Comparison of ENCODE assay signal across 8 cellular contexts in the genomic region with DNA sequence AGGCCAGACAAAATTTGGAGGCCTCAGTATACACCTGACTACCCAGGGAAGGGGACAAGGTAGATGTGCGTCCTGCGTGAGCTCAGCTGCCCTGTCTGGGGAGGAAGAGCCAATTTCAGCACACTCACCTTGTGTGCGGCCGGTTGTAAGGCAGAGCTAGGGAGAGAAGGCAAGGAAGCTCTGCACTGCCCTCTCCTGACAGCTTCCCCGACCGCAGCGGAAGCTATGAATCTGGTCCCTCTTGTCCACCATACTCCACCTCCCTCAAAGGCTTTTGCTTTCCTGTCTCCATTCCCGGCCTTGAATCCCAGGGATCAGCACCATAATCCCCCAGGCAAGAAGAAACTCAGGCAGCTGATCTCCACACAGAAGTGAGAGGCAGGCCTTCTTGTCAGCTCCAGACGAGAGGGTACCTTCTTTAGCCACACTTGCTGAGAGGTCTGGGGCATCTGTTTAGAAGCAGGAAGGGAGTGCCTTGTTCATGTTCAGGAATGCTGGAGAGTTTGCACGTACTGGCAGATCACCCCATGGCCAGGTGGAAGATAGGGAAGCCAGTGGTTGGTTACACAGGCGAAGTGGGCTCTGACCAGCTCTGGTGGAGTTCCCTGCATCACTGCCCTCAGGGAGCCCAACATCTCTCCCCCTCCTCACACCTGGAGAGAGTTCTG.
DNase-seq lines count a peak whose midpoint lies in the region; ATAC-seq and TF ChIP-seq lines count a peak whose summit lies in the region.

No MANE protein-coding gene starts in this region.

- no peak overlapping the region for H3K4me3 ChIP-seq in PC-3 (ENCODE audit: low read length)

- H3K27ac ChIP-seq in PC-3 (ENCODE audit: low read length): no peak overlapping the region

- peaks cover 9% of the 10 kb centered on the region for H3K4me1 Mint-ChIP-seq in endothelial cell (ENCODE audit: unreplicated experiment)

- no peaks in the 10 kb centered on the region for H3K27me3 Mint-ChIP-seq in endothelial cell (ENCODE audit: unreplicated experiment)

- BruUV-seq in PC-3 (replicated peaks; lab: Mats Ljungman, UMichigan): no TSS peak

- 0 out of 2 replicates have a peak overlapping the region, but pooled peaks have one; percentile 5 for H3K4me2 ChIP-seq in PC-3 (ENCODE audit: low read length)

- no peak overlapping the region for H3K27ac Mint-ChIP-seq in endothelial cell (ENCODE audit: unreplicated experiment)

- no peaks in the 10 kb centered on the region for H4K20me1 ChIP-seq in PC-3 (ENCODE audit: low read length)

- DNase-seq in activated T-cell treated with anti-CD3 and anti-CD28 coated beads, Interleukin-2, amount 50 U/mL, for 48 hours: peak; percentile 39 to 41
- DNase-seq in activated T-cell treated with anti-CD3 and anti-CD28 coated beads, Interleukin-2, amount 50 U/mL, for 1 hour: no peak
- peak; percentile 72 for DNase-seq in PC-3
- peak; percentile 64 for DNase-seq in endothelial cell (ENCODE audit: low spot score)
- peak; percentile 63 for DNase-seq in lung microvascular endothelial cell (ENCODE audit: low read depth in 2 of 2)
- DNase-seq in SW 1271 (lab: John Stamatoyannopoulos, UW): no peak

- CTCF ChIA-PET in PC-3 (lab: Charles Lee): interaction anchor here (0.6 to 1.0 kb wide), 2 partner anchors 69 to 557 kb away, joined by 3 read pairs; no protein-coding TSS in a partner anchor

- no peaks in the 10 kb centered on the region for H3K9me3 Mint-ChIP-seq in endothelial cell (ENCODE audit: unreplicated experiment)

- peak overlapping the region; percentile 63; the same call in 1 of the 2 replicates for H2AFZ ChIP-seq in PC-3 (ENCODE audit: low read length)

- peaks cover 27% of the 10 kb centered on the region for H3K36me3 Mint-ChIP-seq in endothelial cell (ENCODE audit: low read depth, unreplicated experiment)

- ATAC-seq in HG02870 (IDR thresholded peaks at IDR 0.05; ENCODE audit: unreplicated experiment) (peak; percentile 76), PC-3 (peak; percentile 94), HG03439 (IDR thresholded peaks at IDR 0.05; ENCODE audit: unreplicated experiment) (no peak)

- no peaks in the 10 kb centered on the region for H3K4me1 ChIP-seq in PC-3 (ENCODE audit: insufficient read depth, low read length)

- POLR2A ChIA-PET in PC-3 (lab: Charles Lee; ENCODE audit: unreplicated experiment): interaction anchor here (0.5 to 0.6 kb wide), 2 partner anchors 43 to 341 kb away, joined by 3 read pairs; no protein-coding TSS in a partner anchor

- H3K4me3 Mint-ChIP-seq in endothelial cell (ENCODE audit: unreplicated experiment): no peak overlapping the region

- no peaks in the 10 kb centered on the region for H3K9me2 ChIP-seq in PC-3 (replicated peaks; ENCODE audit: low read length)

- H3K9ac ChIP-seq in PC-3 (ENCODE audit: low read length): no peak overlapping the region

- no peaks in the 10 kb centered on the region for H3K36me3 ChIP-seq in PC-3 (ENCODE audit: low read depth, low read length)

- intact Hi-C loops in PC-3 (cut with micrococcal nuclease): no loop called here

- H3K79me2 ChIP-seq in PC-3 (ENCODE audit: low read length): no peaks in the 10 kb centered on the region

- H3K9me3 ChIP-seq in PC-3 (ENCODE audit: low read length): no peaks in the 10 kb centered on the region

- H3K27me3 ChIP-seq in PC-3 (ENCODE audit: low read length): peaks cover 12% of the 10 kb centered on the region

- peak; percentile 70 for TF ChIP-seq CTCF in PC-3 (conservative IDR thresholded peaks at IDR 0.05; ENCODE audit: low read depth, low read length)
- no peak for TF ChIP-seq CTCF in endothelial cell (IDR thresholded peaks at IDR 0.05; ENCODE audit: unreplicated experiment)

- no peaks in the 10 kb centered on the region for H3F3A ChIP-seq in PC-3 (ENCODE audit: low read length, unreplicated experiment)

Comparison
In these comparisons a context has a peak if more than half of its experiments do, and no peak if none do; other contexts are left out.
1. DNase-seq: peak in activated T-cell treated with anti-CD3 and anti-CD28 coated beads, Interleukin-2, amount 50 U/mL, for 48 hours (2 of 2), PC-3 (single experiment), endothelial cell (single experiment) and lung microvascular endothelial cell (2 of 2); none in activated T-cell treated with anti-CD3 and anti-CD28 coated beads, Interleukin-2, amount 50 U/mL, for 1 hour (single experiment) and SW 1271 (0 of 2).